ENCODE assay signal across 11 cellular contexts in genomic region chr14:42428996-42429395, GRCh38.
DNase-seq lines count a peak whose midpoint lies in the region; ATAC-seq, FAIRE-seq and TF ChIP-seq lines count a peak whose summit lies in the region.
"Had no signal": no experiment of that assay in that cellular context is flagged by ENCODE, and none has a peak within 500 bp of the region (broad histone marks: within the 10 kb centered on the region; RNA-seq: fewer than 3 reads in every experiment).

No MANE protein-coding gene starts in this region.

- intact Hi-C loops in psoas muscle (cut with DNase I), result no loop called here

- no peaks in the 10 kb centered on the region for H3K9me1 ChIP-seq in keratinocyte (ENCODE audit: control insufficient read depth, extremely low read depth, insufficient read depth, low read length)

- H3K4me1 ChIP-seq in keratinocyte (ENCODE audit: control insufficient read depth, extremely low read depth, insufficient read depth, low read length) (no peaks in the 10 kb centered on the region), trophoblast cell (ENCODE audit: control insufficient read depth in 1 of 2, insufficient read depth in 2 of 2, low read length in 2 of 2) (no peaks in the 10 kb centered on the region), psoas muscle (no peaks in the 10 kb centered on the region)
- H3K4me1 ChIP-seq: right atrium auricular region had no signal

- no peaks in the 10 kb centered on the region for H3K79me2 ChIP-seq in keratinocyte (ENCODE audit: control insufficient read depth, insufficient read depth, low read length)
- H3K79me2 ChIP-seq in trophoblast cell (ENCODE audit: control insufficient read depth, insufficient read depth, low read length, poor library complexity), result no peaks in the 10 kb centered on the region

- no peaks in the 10 kb centered on the region for H3K36me3 ChIP-seq in keratinocyte (ENCODE audit: control insufficient read depth in 2 of 2, extremely low read depth in 1 of 2, insufficient read depth in 2 of 2, low read length in 2 of 2)
- no peaks in the 10 kb centered on the region for H3K36me3 ChIP-seq in trophoblast cell (ENCODE audit: control insufficient read depth in 1 of 2, insufficient read depth in 2 of 2, low read length in 2 of 2)
- H3K36me3 ChIP-seq in psoas muscle (ENCODE audit: insufficient read depth in 1 of 2, low read depth in 1 of 2), result no peaks in the 10 kb centered on the region
- H3K36me3 ChIP-seq: right atrium auricular region had no signal

- dilution Hi-C loops in keratinocyte (cut with MboI; ENCODE audit: extremely low pct_ligation_motif_present, low sequenced_read_pairs), result no loop called here

- H2AK5ac ChIP-seq in trophoblast cell (ENCODE audit: low read length), result no peak overlapping the region

- H3K4ac ChIP-seq in trophoblast cell (ENCODE audit: low read depth, low read length), result no peak overlapping the region

- no peak overlapping the region for H3K4me3 ChIP-seq in keratinocyte (ENCODE audit: control insufficient read depth in 2 of 3, extremely low read depth in 1 of 3, insufficient read depth in 2 of 3, low read depth in 1 of 3, low read length in 3 of 3)
- no peak overlapping the region for H3K4me3 ChIP-seq in trophoblast cell (ENCODE audit: low read depth, low read length)
- no peak overlapping the region for H3K4me3 ChIP-seq in psoas muscle
- H3K4me3 ChIP-seq: right atrium auricular region had no signal

- no peak overlapping the region for H4K8ac ChIP-seq in trophoblast cell (ENCODE audit: low read depth, low read length)

- no peak overlapping the region for H3K9ac ChIP-seq in keratinocyte (ENCODE audit: control insufficient read depth, extremely low read depth, insufficient read depth, low read length)
- H3K9ac ChIP-seq in trophoblast cell (ENCODE audit: low read length), result no peak overlapping the region

- FAIRE-seq in keratinocyte (lab: Jason Lieb, UNC), result peak; percentile 73

- peak overlapping the region; percentile 41 for H2AFZ ChIP-seq in keratinocyte (ENCODE audit: control insufficient read depth, low read length)
- H2AFZ ChIP-seq in trophoblast cell (ENCODE audit: insufficient read depth, low read length, poor library complexity), result no peak overlapping the region

- H4K91ac ChIP-seq in trophoblast cell (ENCODE audit: low read depth, low read length), result no peak overlapping the region

- H3K27ac ChIP-seq in keratinocyte (ENCODE audit: control insufficient read depth, insufficient read depth, low read length) (peak overlapping the region; percentile 5), trophoblast cell (ENCODE audit: low read depth, low read length) (no peak overlapping the region), psoas muscle (no peak overlapping the region)
- H3K27ac ChIP-seq: right atrium auricular region had no signal

- TF ChIP-seq CTCF in keratinocyte (optimal IDR thresholded peaks at IDR 0.05 in 1 of 3, IDR thresholded peaks at IDR 0.05 in 1 of 3, conservative IDR thresholded peaks at IDR 0.05 in 1 of 3; ENCODE audit: extremely low read depth in 1 of 3, insufficient read depth in 2 of 3, low read length in 3 of 3) (no peak), psoas muscle (IDR thresholded peaks at IDR 0.05) (no peak)

- no peaks in the 10 kb centered on the region for H3K79me1 ChIP-seq in trophoblast cell (ENCODE audit: low read length)

- no peak overlapping the region for H4K12ac ChIP-seq in trophoblast cell (ENCODE audit: low read depth, low read length)

- DNase-seq in keratinocyte (ENCODE audit: low read depth, low spot score) (peak; percentile 44), cerebellar cortex (ENCODE audit: low spot score) (no peak), middle frontal gyrus (ENCODE audit: extremely low spot score, low spot score) (no peak), trophoblast cell (no peak), psoas muscle (no peak)
- DNase-seq: dermis blood vessel endothelial cell, NCI-H345 had no signal

- no peak overlapping the region for H3K14ac ChIP-seq in trophoblast cell (ENCODE audit: low read length)

- peak; percentile 99 for ATAC-seq in GM18861 (IDR thresholded peaks at IDR 0.05; ENCODE audit: unreplicated experiment)
- peak; percentile 93 for ATAC-seq in GM21576 (IDR thresholded peaks at IDR 0.05; ENCODE audit: unreplicated experiment)
- ATAC-seq in HG03354 (IDR thresholded peaks at IDR 0.05; ENCODE audit: poor library complexity, severe bottlenecking, unreplicated experiment), result peak; percentile 98
- no peak for ATAC-seq in psoas muscle

- H4K20me1 ChIP-seq in keratinocyte (ENCODE audit: control insufficient read depth, extremely low read depth, insufficient read depth, low read length), result no peaks in the 10 kb centered on the region

- H2BK12ac ChIP-seq in trophoblast cell (ENCODE audit: low read length), result no peak overlapping the region

- WGBS in trophoblast cell (ENCODE audit: extremely low coverage, insufficient coverage, insufficient read length), result no CpG with 5 or more reads among the region's 1 CpG
- WGBS in psoas muscle, 3 donors, result 10 to 18% (median 18%) methylated on average over 1 of the region's 1 CpG

- H3K4me2 ChIP-seq in keratinocyte (ENCODE audit: control insufficient read depth, extremely low read depth, insufficient read depth, low read depth, low read length) (no peak overlapping the region), trophoblast cell (ENCODE audit: low read length) (no peak overlapping the region)

- H3K18ac ChIP-seq in trophoblast cell (ENCODE audit: low read length), result no peak overlapping the region

- H3K27me3 ChIP-seq in keratinocyte (ENCODE audit: control insufficient read depth, extremely low read depth, insufficient read depth, low read length) (no peaks in the 10 kb centered on the region), trophoblast cell (ENCODE audit: insufficient read depth, low read length) (no peaks in the 10 kb centered on the region), psoas muscle (ENCODE audit: insufficient read depth in 3 of 3, low read length in 2 of 3) (no peaks in the 10 kb centered on the region)
- H3K27me3 ChIP-seq: right atrium auricular region had no signal

- no peak overlapping the region for H3K23ac ChIP-seq in trophoblast cell (ENCODE audit: low read length)

- no peaks in the 10 kb centered on the region for H3K9me3 ChIP-seq in keratinocyte (ENCODE audit: control insufficient read depth, low read depth, low read length)
- H3K9me3 ChIP-seq in trophoblast cell (ENCODE audit: insufficient read depth, low read depth, low read length), result no peaks in the 10 kb centered on the region
- no peaks in the 10 kb centered on the region for H3K9me3 ChIP-seq in psoas muscle

- no peak overlapping the region for H2BK5ac ChIP-seq in trophoblast cell (ENCODE audit: low read depth, low read length, poor library complexity)

- no peak overlapping the region for H2BK120ac ChIP-seq in trophoblast cell (ENCODE audit: insufficient read depth, low read length, poor library complexity)

Comparison
In these comparisons a context has a peak if more than half of its experiments do, and no peak if none do; other contexts are left out.
1. ATAC-seq: peak in GM18861 (single experiment), GM21576 (single experiment) and HG03354 (single experiment); none in psoas muscle (0 of 4).